Comparison of ENCODE assay signal across 1 cellular context in genomic region chr20:53942121-53942816, GRCh38.
A peak's percentile ranks its signal among the peaks of the same experiment; 100 is the strongest.
TF ChIP-seq lines count a peak whose summit lies in the region.

No MANE protein-coding gene starts in this region.

TF ChIP-seq in GM12878, 131 proteins besides CTCF, POLR2A, EP300 and RAD21 (continued from another document and continues in another):
- TF ChIP-seq SREBF2 (IDR thresholded peaks at IDR 0.05; ENCODE audit: low read length) (no peak), BHLHE40 (IDR thresholded peaks at IDR 0.05; ENCODE audit: borderline replicate concordance in 1 of 2, low read depth in 2 of 2, low read length in 1 of 2) (peak; percentile 56 to 70), NFXL1 (IDR thresholded peaks at IDR 0.05; ENCODE audit: borderline replicate concordance) (peak; percentile 87; the same call in 1 of the 2 replicates), RAD51 (IDR thresholded peaks at IDR 0.05) (no peak), CEBPZ (IDR thresholded peaks at IDR 0.05; ENCODE audit: low read depth, low read length) (no peak), IKZF2 (IDR thresholded peaks at IDR 0.05) (peak; percentile 45 to 62; a peak in 2 of 4 replicates), ZBTB4 (CRISPR knock-in tag; IDR thresholded peaks at IDR 0.05) (no peak), SIX5 (IDR thresholded peaks at IDR 0.05; ENCODE audit: low read depth, low read length, severe bottlenecking) (no peak), CEBPB (IDR thresholded peaks at IDR 0.05; ENCODE audit: borderline replicate concordance in 1 of 2, low read depth in 2 of 2, low read length in 2 of 2) (no peak), LARP7 (IDR thresholded peaks at IDR 0.05) (no peak), ZZZ3 (IDR thresholded peaks at IDR 0.05; ENCODE audit: control insufficient read depth, insufficient read length, low read depth) (no peak), TCF7 (IDR thresholded peaks at IDR 0.05; ENCODE audit: borderline replicate concordance) (no peak), CREM (IDR thresholded peaks at IDR 0.05; ENCODE audit: low read depth) (no peak), ZBTB33 (IDR thresholded peaks at IDR 0.05) (no peak), FOXK2 (IDR thresholded peaks at IDR 0.05) (no peak), YBX1 (IDR thresholded peaks at IDR 0.05) (no peak), CREB1 (IDR thresholded peaks at IDR 0.05; ENCODE audit: low read depth) (no peak), USF1 (IDR thresholded peaks at IDR 0.05; ENCODE audit: borderline replicate concordance, extremely low read length, insufficient read depth, low read depth, low read length) (no peak), TARDBP (IDR thresholded peaks at IDR 0.05; ENCODE audit: borderline replicate concordance) (no peak), IRF3 (IDR thresholded peaks at IDR 0.05) (no peak), NKRF (conservative IDR thresholded peaks at IDR 0.05) (no peak), SPI1 (IDR thresholded peaks at IDR 0.05; ENCODE audit: borderline replicate concordance, insufficient read depth, low read depth, low read length) (no peak), CBFB (IDR thresholded peaks at IDR 0.05; ENCODE audit: low read depth) (no peak), NR2C2 (IDR thresholded peaks at IDR 0.05; ENCODE audit: borderline replicate concordance, control insufficient read depth, insufficient read length, low read depth) (no peak), STAT3 (IDR thresholded peaks at IDR 0.05; ENCODE audit: low read depth, low read length) (no peak), NR2F1 (conservative IDR thresholded peaks at IDR 0.05) (no peak), KAT2A (conservative IDR thresholded peaks at IDR 0.05; ENCODE audit: control insufficient read depth, low read depth, low read length) (no peak), ETV6 (conservative IDR thresholded peaks at IDR 0.05 in 1 of 2, IDR thresholded peaks at IDR 0.05 in 1 of 2; ENCODE audit: borderline replicate concordance in 1 of 2, low read depth in 1 of 2) (no peak), ZNF207 (IDR thresholded peaks at IDR 0.05; ENCODE audit: borderline replicate concordance) (no peak), PBX3 (IDR thresholded peaks at IDR 0.05; ENCODE audit: insufficient replicate concordance, low read depth, low read length) (no peak), BCL11A (IDR thresholded peaks at IDR 0.05; ENCODE audit: low read depth, low read length) (no peak), RBBP5 (conservative IDR thresholded peaks at IDR 0.05) (no peak), USF2 (IDR thresholded peaks at IDR 0.05; ENCODE audit: borderline replicate concordance, low read depth, low read length) (no peak), GABPA (IDR thresholded peaks at IDR 0.05; ENCODE audit: low read depth) (no peak), NRF1 (conservative IDR thresholded peaks at IDR 0.05; ENCODE audit: low read depth, low read length) (no peak), IRF5 (IDR thresholded peaks at IDR 0.05; ENCODE audit: borderline replicate concordance) (no peak), TAF1 (IDR thresholded peaks at IDR 0.05; ENCODE audit: borderline replicate concordance, low read depth, low read length) (no peak), SUPT20H (IDR thresholded peaks at IDR 0.05; ENCODE audit: borderline replicate concordance, control insufficient read depth, low read depth, low read length) (no peak), BCL3 (IDR thresholded peaks at IDR 0.05; ENCODE audit: borderline replicate concordance, insufficient read depth, low read depth, low read length, poor library complexity, severe bottlenecking) (no peak), HDGF (IDR thresholded peaks at IDR 0.05) (no peak), SUZ12 (IDR thresholded peaks at IDR 0.05; ENCODE audit: unreplicated experiment) (no peak), ZNF384 (IDR thresholded peaks at IDR 0.05; ENCODE audit: borderline replicate concordance, low read depth, low read length) (no peak), POLR2AphosphoS2 (IDR thresholded peaks at IDR 0.05; ENCODE audit: low read depth, low read length) (no peak), ATF2 (IDR thresholded peaks at IDR 0.05; ENCODE audit: low read length) (no peak), FOXM1 (IDR thresholded peaks at IDR 0.05; ENCODE audit: low read depth, low read length) (no peak), NBN (IDR thresholded peaks at IDR 0.05) (0 out of 2 replicates have a peak, but pooled peaks have one; percentile 20)
